ENCODE assay signal across 19 cellular contexts in the genomic region with DNA sequence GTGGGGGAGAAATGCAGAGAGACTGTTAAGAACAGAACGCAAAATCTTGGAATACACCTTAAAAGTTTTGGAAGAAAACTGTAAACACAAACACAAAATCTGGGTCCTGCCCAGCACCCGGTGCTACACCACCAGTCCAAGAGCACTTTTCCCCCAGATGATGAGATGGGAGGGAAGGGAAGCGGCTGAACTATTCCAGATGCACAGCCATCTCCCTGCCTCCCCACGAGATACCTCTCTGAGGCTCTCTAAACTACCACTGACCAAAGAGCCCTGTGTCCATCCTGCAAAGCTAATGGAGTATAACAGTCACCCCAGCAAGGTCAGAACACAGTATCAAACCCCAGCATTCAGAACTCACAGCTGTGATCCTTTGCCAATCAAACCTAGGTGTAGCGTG. TPM values are rescaled to one million over a fixed set of nuclear protein-coding genes. Genes with fewer than 3 reads are reported as not detected.
DNase-seq lines count a peak whose midpoint lies in the region; TF ChIP-seq lines count a peak whose summit lies in the region.
"Had no signal": no experiment of that assay in that cellular context is flagged by ENCODE, and none has a peak within 500 bp of the region (broad histone marks: within the 10 kb centered on the region; RNA-seq: fewer than 3 reads in every experiment).

No MANE protein-coding gene starts in this region.

- H3K27ac Mint-ChIP-seq in MCF 10A (ENCODE audit: low read depth, unreplicated experiment) = no peak overlapping the region
- H3K27ac Mint-ChIP-seq: natural killer cell treated with Interleukin-12 subunit alpha and Interleukin-12 subunit beta and Interleukin-15 and Interleukin-18, amount 100 ng/mL, for 72 hours; stimulated activated naive B cell treated with anti-CD40 and anti-IgM and Interleukin-4, amounts not matched to agents 10 μg/mL and 1 μg/mL and 100 μg/mL, for 72 hours had no signal

- H4K91ac ChIP-seq in trophoblast cell (ENCODE audit: low read depth, low read length) = no peak overlapping the region

- POLR2A ChIA-PET in MCF 10A (lab: Yijun Ruan, JAX) = no interaction called here

- peak overlapping the region; percentile 28 for H3K4me2 ChIP-seq in trophoblast cell (ENCODE audit: low read length)

- H3K9ac ChIP-seq in trophoblast cell (ENCODE audit: low read length) = no peak overlapping the region

- TF ChIP-seq POLR2A in breast epithelium (IDR thresholded peaks at IDR 0.05) = no peak

- H3K23ac ChIP-seq in trophoblast cell (ENCODE audit: low read length) = no peak overlapping the region

- no peak overlapping the region for H3K18ac ChIP-seq in trophoblast cell (ENCODE audit: low read length)

- CTCF ChIA-PET in MCF 10A (lab: Yijun Ruan, JAX) = interaction anchor here (1.2 kb wide), 1 partner anchor 61 kb away, joined by 6 read pairs; no protein-coding TSS in a partner anchor

- DNase-seq in breast epithelium (ENCODE audit: low spot score in 2 of 2) (no peak), MCF 10A (ENCODE audit: unreplicated experiment) (no peak), fibroblast of villous mesenchyme (ENCODE audit: low read depth) (no peak), trophoblast cell (no peak), T-helper 1 cell (no peak), DMS114 treated with DMSO at 0.1 percent for 48 hours (lab: John Stamatoyannopoulos, UW; ENCODE audit: unreplicated experiment) (no peak), NCI-H510A treated with DMSO at 0.1 percent for 48 hours (lab: John Stamatoyannopoulos, UW) (no peak)
- DNase-seq: 8988T; activated T-cell treated with anti-CD3 and anti-CD28 coated beads, Interleukin-2, amount 50 U/mL, for 4 hours; amygdala; H9; NCI-H1436 treated with DMSO at 0.1 percent for 48 hours; NCI-H526 treated with DMSO at 0.1 percent for 48 hours; SIG-M5; stimulated activated CD4-positive, alpha-beta T cell treated with anti-CD3 and anti-CD28 coated beads, Interleukin-2, amount 100 ng/mL, for 48 hours; stimulated activated naive B cell treated with anti-CD40 and anti-IgM and Interleukin-4, amounts not matched to agents 10 μg/mL and 1 μg/mL and 100 μg/mL, for 72 hours had no signal

- H2BK5ac ChIP-seq in trophoblast cell (ENCODE audit: low read depth, low read length, poor library complexity) = no peak overlapping the region

- no peak overlapping the region for H2AK5ac ChIP-seq in trophoblast cell (ENCODE audit: low read length)

- no peak overlapping the region for H4K12ac ChIP-seq in trophoblast cell (ENCODE audit: low read depth, low read length)

- intact Hi-C loops in breast epithelium (cut with DNase I; ENCODE audit: low total_unique reads) (no loop called here), MCF 10A (cut with micrococcal nuclease) (no loop called here)

- H3K36me3 ChIP-seq in breast epithelium = no peaks in the 10 kb centered on the region
- H3K36me3 ChIP-seq in trophoblast cell (ENCODE audit: control insufficient read depth in 1 of 2, insufficient read depth in 2 of 2, low read length in 2 of 2) = peaks cover 27 to 46% of the 10 kb centered on the region in 2 experiments
- no peaks in the 10 kb centered on the region for H3K36me3 ChIP-seq in urinary bladder (ENCODE audit: insufficient read depth)

- H3K27me3 ChIP-seq in breast epithelium (no peaks in the 10 kb centered on the region), trophoblast cell (ENCODE audit: insufficient read depth, low read length) (no peaks in the 10 kb centered on the region)

- H3K4me3 ChIP-seq in breast epithelium (peak overlapping the region in 1 of 3 donors; percentile 43), fibroblast of villous mesenchyme (ENCODE audit: low read depth, low read length) (peak overlapping the region; percentile 45), trophoblast cell (ENCODE audit: low read depth, low read length) (no peak overlapping the region), urinary bladder (ENCODE audit: low read depth, low read length) (no peak overlapping the region)

- H3K9me3 ChIP-seq in breast epithelium = no peaks in the 10 kb centered on the region
- H3K9me3 ChIP-seq in trophoblast cell (ENCODE audit: insufficient read depth, low read depth, low read length) = no peaks in the 10 kb centered on the region

- no TSS peak for BruUV-seq in MCF 10A (replicated peaks; lab: Mats Ljungman, UMichigan)

- no peak overlapping the region for H4K8ac ChIP-seq in trophoblast cell (ENCODE audit: low read depth, low read length)

- WGBS in trophoblast cell (ENCODE audit: extremely low coverage, insufficient coverage, insufficient read length) = no CpG with 5 or more reads among the region's 5 CpGs
- 43% methylated on average over 5 of the region's 5 CpGs for WGBS in urinary bladder

- H3K27me3 Mint-ChIP-seq in MCF 10A (ENCODE audit: insufficient read depth, unreplicated experiment) = no peaks in the 10 kb centered on the region

- H3K27ac ChIP-seq in breast epithelium (peak overlapping the region; percentile 79 to 95), trophoblast cell (ENCODE audit: low read depth, low read length) (no peak overlapping the region), urinary bladder (ENCODE audit: low read depth) (peak overlapping the region; percentile 13)
- H3K27ac ChIP-seq: VCaP had no signal

- peaks cover 4% of the 10 kb centered on the region for H3K79me1 ChIP-seq in trophoblast cell (ENCODE audit: low read length)

- no peak overlapping the region for H2BK12ac ChIP-seq in trophoblast cell (ENCODE audit: low read length)

- H3K4me1 ChIP-seq in breast epithelium (peaks cover 16 to 53% of the 10 kb centered on the region in 2 donors), trophoblast cell (ENCODE audit: control insufficient read depth in 1 of 2, insufficient read depth in 2 of 2, low read length in 2 of 2) (peaks cover 24 to 47% of the 10 kb centered on the region in 2 experiments), urinary bladder (ENCODE audit: insufficient read depth) (peaks cover 2% of the 10 kb centered on the region)

- TF ChIP-seq CTCF in breast epithelium (IDR thresholded peaks at IDR 0.05) (no peak), MCF 10A (IDR thresholded peaks at IDR 0.05; ENCODE audit: unreplicated experiment) (no peak), fibroblast of villous mesenchyme (IDR thresholded peaks at IDR 0.05; ENCODE audit: insufficient read depth, low read depth, low read length) (no peak)

- no peak overlapping the region for H2BK120ac ChIP-seq in trophoblast cell (ENCODE audit: insufficient read depth, low read length, poor library complexity)

- no peak overlapping the region for H3K4ac ChIP-seq in trophoblast cell (ENCODE audit: low read depth, low read length)

- no peaks in the 10 kb centered on the region for H3K9me3 Mint-ChIP-seq in MCF 10A (ENCODE audit: unreplicated experiment)
- H3K9me3 Mint-ChIP-seq: activated T-cell treated with anti-CD3 and anti-CD28 coated beads, Interleukin-2, amount 50 U/mL, for 4 hours; H9; natural killer cell treated with Interleukin-12 subunit alpha and Interleukin-12 subunit beta and Interleukin-15 and Interleukin-18, amount 100 ng/mL, for 72 hours; stimulated activated naive B cell treated with anti-CD40 and anti-IgM and Interleukin-4, amounts not matched to agents 10 μg/mL and 1 μg/mL and 100 μg/mL, for 72 hours had no signal

- no peak overlapping the region for H3K14ac ChIP-seq in trophoblast cell (ENCODE audit: low read length)

- H3K79me2 ChIP-seq in trophoblast cell (ENCODE audit: control insufficient read depth, insufficient read depth, low read length, poor library complexity) = peaks cover 7% of the 10 kb centered on the region

- peaks cover 3% of the 10 kb centered on the region for H3K36me3 Mint-ChIP-seq in MCF 10A (ENCODE audit: insufficient read depth, unreplicated experiment)
- H3K36me3 Mint-ChIP-seq: natural killer cell treated with Interleukin-12 subunit alpha and Interleukin-12 subunit beta and Interleukin-15 and Interleukin-18, amount 100 ng/mL, for 72 hours; stimulated activated naive B cell treated with anti-CD40 and anti-IgM and Interleukin-4, amounts not matched to agents 10 μg/mL and 1 μg/mL and 100 μg/mL, for 72 hours had no signal

- peaks cover 14% of the 10 kb centered on the region for H3K4me1 Mint-ChIP-seq in MCF 10A (ENCODE audit: insufficient read depth, unreplicated experiment)

- no peak overlapping the region for H3K4me3 Mint-ChIP-seq in MCF 10A (ENCODE audit: unreplicated experiment)
- H3K4me3 Mint-ChIP-seq: activated T-cell treated with anti-CD3 and anti-CD28 coated beads, Interleukin-2, amount 50 U/mL, for 4 hours; H9; natural killer cell treated with Interleukin-12 subunit alpha and Interleukin-12 subunit beta and Interleukin-15 and Interleukin-18, amount 100 ng/mL, for 72 hours; stimulated activated naive B cell treated with anti-CD40 and anti-IgM and Interleukin-4, amounts not matched to agents 10 μg/mL and 1 μg/mL and 100 μg/mL, for 72 hours had no signal

- H2AFZ ChIP-seq in trophoblast cell (ENCODE audit: insufficient read depth, low read length, poor library complexity) = no peak overlapping the region

RNA-seq across cellular contexts. Expression of a gene that starts 8.0 kb away (rescaled TPM):
- total RNA-seq in breast epithelium = 1,000 to 10,000 TPM in 1 of 3 donors, 100 to 1,000 TPM in 2; 220 to 2,507 (median 295) TPM
- total RNA-seq in MCF 10A (2022) = 17.4 and 32.6 TPM in 2 replicates
- 1,969 and 2,230 TPM in 2 replicates for total RNA-seq in fibroblast of villous mesenchyme
- polyA plus RNA-seq in trophoblast cell (2013) = 1,673 and 1,689 TPM in 2 replicates
- total RNA-seq in urinary bladder = 5,536 TPM
- polyA plus RNA-seq in urinary bladder = 1,774 TPM
- total RNA-seq: natural killer cell treated with Interleukin-12 subunit alpha and Interleukin-12 subunit beta and Interleukin-15 and Interleukin-18, amount 100 ng/mL, for 72 hours had no signal
